ENCODE assay signal across 35 cellular contexts in genomic region chr7:47154781-47155180, GRCh38.
DNase-seq lines count a peak whose midpoint lies in the region; TF ChIP-seq lines count a peak whose summit lies in the region.
"Had no signal": no experiment of that assay in that cellular context is flagged by ENCODE, and none has a peak within 500 bp of the region (broad histone marks: within the 10 kb centered on the region; RNA-seq: fewer than 3 reads in every experiment).

No MANE protein-coding gene starts in this region.

- no peaks in the 10 kb centered on the region for H3K9me3 ChIP-seq in SU-DHL-6 (ENCODE audit: insufficient read depth, low read length)
- H3K9me3 ChIP-seq: right lobe of liver, thyroid gland had no signal

- H3K4me3 ChIP-seq in SU-DHL-6 (ENCODE audit: insufficient read depth, low read length, poor library complexity, severe bottlenecking), result no peak overlapping the region
- H3K4me3 ChIP-seq: GM12878, heart left ventricle, right lobe of liver, SK-N-MC, thyroid gland had no signal

- H3K4me2 ChIP-seq in SU-DHL-6 (ENCODE audit: low read depth, low read length, poor library complexity, severe bottlenecking), result peak overlapping the region; percentile 39

- no peak overlapping the region for H3K27ac Mint-ChIP-seq in activated T-cell treated with anti-CD3 and anti-CD28 coated beads, Interleukin-2, amount 50 U/mL, for 24 hours
- H3K27ac Mint-ChIP-seq: activated naive CD8-positive, alpha-beta T cell treated with anti-CD3 and anti-CD28 coated beads, Interleukin-2, amount 50 U/mL, for 24 hours; activated T-cell treated with anti-CD3 and anti-CD28 coated beads, Interleukin-2, amount 50 U/mL, for 72 hours; CD4-positive, CD25-positive, alpha-beta regulatory T cell; effector memory CD8-positive, alpha-beta T cell had no signal

- peaks cover 3% of the 10 kb centered on the region for H3K9me3 Mint-ChIP-seq in activated T-cell treated with anti-CD3 and anti-CD28 coated beads, Interleukin-2, amount 50 U/mL, for 24 hours
- H3K9me3 Mint-ChIP-seq: activated naive CD8-positive, alpha-beta T cell treated with anti-CD3 and anti-CD28 coated beads, Interleukin-2, amount 50 U/mL, for 24 hours had no signal

- H3F3A ChIP-seq in SU-DHL-6 (ENCODE audit: insufficient read depth), result peaks cover 58% of the 10 kb centered on the region

- no peaks in the 10 kb centered on the region for H3K36me3 ChIP-seq in SU-DHL-6 (ENCODE audit: low read length)
- H3K36me3 ChIP-seq: heart left ventricle, right lobe of liver, thyroid gland had no signal

- H3K27me3 ChIP-seq in SU-DHL-6 (ENCODE audit: low read length), result no peaks in the 10 kb centered on the region
- H3K27me3 ChIP-seq: heart left ventricle, right lobe of liver, thyroid gland had no signal

- no peaks in the 10 kb centered on the region for H3K9me2 ChIP-seq in SU-DHL-6 (replicated peaks; ENCODE audit: insufficient read depth, low read length)

- no peaks in the 10 kb centered on the region for H3K4me1 Mint-ChIP-seq in activated T-cell treated with anti-CD3 and anti-CD28 coated beads, Interleukin-2, amount 50 U/mL, for 24 hours (ENCODE audit: low read depth)
- H3K4me1 Mint-ChIP-seq: activated naive CD8-positive, alpha-beta T cell treated with anti-CD3 and anti-CD28 coated beads, Interleukin-2, amount 50 U/mL, for 24 hours; CD4-positive, CD25-positive, alpha-beta regulatory T cell had no signal

- no peaks in the 10 kb centered on the region for H3K36me3 Mint-ChIP-seq in activated T-cell treated with anti-CD3 and anti-CD28 coated beads, Interleukin-2, amount 50 U/mL, for 24 hours (ENCODE audit: low read depth)
- H3K36me3 Mint-ChIP-seq: CD4-positive, CD25-positive, alpha-beta regulatory T cell; naive B cell had no signal

- H4K20me1 ChIP-seq in SU-DHL-6 (ENCODE audit: low read depth, low read length), result no peaks in the 10 kb centered on the region

- no peak overlapping the region for H3K4me3 Mint-ChIP-seq in activated T-cell treated with anti-CD3 and anti-CD28 coated beads, Interleukin-2, amount 50 U/mL, for 24 hours
- H3K4me3 Mint-ChIP-seq: activated naive CD8-positive, alpha-beta T cell treated with anti-CD3 and anti-CD28 coated beads, Interleukin-2, amount 50 U/mL, for 24 hours; activated T-cell treated with anti-CD3 and anti-CD28 coated beads, Interleukin-2, amount 50 U/mL, for 72 hours; CD4-positive, CD25-positive, alpha-beta regulatory T cell; effector memory CD8-positive, alpha-beta T cell had no signal

- H3K27me3 Mint-ChIP-seq in activated T-cell treated with anti-CD3 and anti-CD28 coated beads, Interleukin-2, amount 50 U/mL, for 24 hours, result no peaks in the 10 kb centered on the region
- H3K27me3 Mint-ChIP-seq: effector memory CD8-positive, alpha-beta T cell had no signal

- H3K79me2 ChIP-seq in SU-DHL-6 (ENCODE audit: insufficient read depth, low read length), result no peaks in the 10 kb centered on the region

- peak overlapping the region; percentile 25 for H2AFZ ChIP-seq in SU-DHL-6 (ENCODE audit: low read depth, low read length, severe bottlenecking)

- TF ChIP-seq CTCF in SU-DHL-6 (IDR thresholded peaks at IDR 0.05; ENCODE audit: insufficient read depth, low read length, poor library complexity, severe bottlenecking) (no peak), GM10266 (IDR thresholded peaks at IDR 0.05; ENCODE audit: control insufficient read depth, insufficient read depth, low read depth, missing control alignments) (no peak)

- H3K27ac ChIP-seq in SU-DHL-6 (ENCODE audit: low read depth, low read length), result peak overlapping the region; percentile 97
- H3K27ac ChIP-seq: foreskin keratinocyte, heart left ventricle, SK-N-MC had no signal

- peak overlapping the region; percentile 29 for H3K9ac ChIP-seq in SU-DHL-6 (ENCODE audit: low read length)

- peak; percentile 68 for DNase-seq in GM04504 (ENCODE audit: low read depth)
- DNase-seq in kidney tubule cell (ENCODE audit: low spot score), result peak; percentile 51
- no peak for DNase-seq in NCI-H2081 (lab: John Stamatoyannopoulos, UW)
- DNase-seq in GM10266 (ENCODE audit: extremely low spot score), result no peak
- DNase-seq in stimulated activated CD4-positive, alpha-beta T cell treated with anti-CD3 and anti-CD28 coated beads, Interleukin-1b, Interleukin-23, amount 100 ng/mL, for 48 hours, result no peak
- no peak for DNase-seq in activated T-cell treated with anti-CD3 and anti-CD28 coated beads, Interleukin-2, amount 50 U/mL, for 24 hours
- DNase-seq: activated CD4-positive, alpha-beta T cell treated with anti-CD3 and anti-CD28 coated beads, Interleukin-2, amount 50 U/mL, for 1 hour; activated CD4-positive, CD25-positive, alpha-beta regulatory T cell; activated naive CD4-positive, alpha-beta T cell; activated naive CD8-positive, alpha-beta T cell treated with anti-CD3 and anti-CD28 coated beads, Interleukin-2, amount 50 U/mL, for 24 hours; activated T-cell treated with anti-CD3 and anti-CD28 coated beads, Interleukin-2, amount 50 U/mL, for 72 hours; Calu3; caudate nucleus; CD4-positive, CD25-positive, alpha-beta regulatory T cell; cortex of kidney; DMS79; effector memory CD8-positive, alpha-beta T cell; foreskin keratinocyte; H7; heart left ventricle; Karpas-422; midbrain; MV-4-11; naive B cell; NCI-H1436; NCI-H2107; NCI-H345; NCI-H82; OCI-M1; right lobe of liver; stimulated activated CD4-positive, alpha-beta T cell treated with anti-CD3 and anti-CD28 coated beads, Interleukin-4, amount 100 ng/mL, for 24 hours; thyroid gland had no signal

Comparison
In these comparisons a context has a peak if more than half of its experiments do, and no peak if none do; other contexts are left out.
1. DNase-seq: peak in GM04504 (single experiment) and kidney tubule cell (single experiment); none in NCI-H2081 (0 of 2), GM10266 (single experiment), stimulated activated CD4-positive, alpha-beta T cell treated with anti-CD3 and anti-CD28 coated beads, Interleukin-1b, Interleukin-23, amount 100 ng/mL, for 48 hours (single experiment) and activated T-cell treated with anti-CD3 and anti-CD28 coated beads, Interleukin-2, amount 50 U/mL, for 24 hours (single experiment).